8 cellular contexts compared by ENCODE assay signal in the genomic region with DNA sequence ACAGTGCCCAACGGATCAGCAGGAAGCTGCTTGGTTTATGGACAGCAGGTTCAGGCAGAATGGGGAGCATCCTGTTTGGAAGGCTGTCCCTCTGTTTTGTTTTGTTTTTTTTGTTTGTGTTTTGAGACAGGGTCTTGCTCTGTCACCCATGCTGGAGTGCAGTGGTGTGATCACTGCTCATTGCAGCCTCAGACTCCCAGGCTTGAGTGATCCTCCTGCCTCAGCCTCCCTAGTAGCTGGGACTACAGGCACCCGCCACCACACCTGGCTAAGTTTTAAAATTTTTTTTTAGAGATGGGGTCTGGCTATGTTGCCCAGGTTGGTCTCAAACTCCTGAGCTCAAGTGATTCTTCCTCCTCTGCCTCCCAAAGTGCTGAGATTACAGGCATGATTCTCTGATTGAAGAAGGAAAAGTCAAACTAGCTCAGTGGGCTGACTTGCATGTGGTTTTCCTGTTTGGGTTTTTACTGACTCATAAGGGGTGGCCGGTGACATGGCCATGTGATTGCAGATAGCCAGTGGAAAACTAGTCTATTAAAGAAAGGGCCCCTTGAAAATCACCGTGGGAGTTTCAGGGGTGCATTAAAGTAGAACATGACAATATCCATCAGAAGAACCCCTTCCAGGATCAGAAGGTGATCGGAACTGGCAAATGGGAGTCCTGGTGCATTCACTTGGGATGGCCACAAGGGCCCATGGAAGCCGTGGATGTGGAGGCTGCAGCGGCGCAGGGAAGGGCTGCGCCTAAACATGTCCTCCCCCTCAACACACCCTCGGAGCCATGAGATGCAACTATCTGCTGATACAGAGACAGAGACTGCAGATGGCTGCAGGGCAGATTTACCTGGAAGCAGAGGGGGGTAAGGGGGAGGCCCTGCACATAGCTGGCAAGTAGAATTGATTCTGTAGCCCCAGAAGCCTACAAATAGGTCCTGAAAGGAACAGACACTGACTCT. TPM values are rescaled to one million over a fixed set of nuclear protein-coding genes. Genes with fewer than 3 reads are reported as not detected.
DNase-seq lines count a peak whose midpoint lies in the region; ATAC-seq lines count a peak whose summit lies in the region.
"Had no signal": no experiment of that assay in that cellular context is flagged by ENCODE, and none has a peak within 500 bp of the region (broad histone marks: within the 10 kb centered on the region; RNA-seq: fewer than 3 reads in every experiment).

No MANE protein-coding gene starts in this region.

- no peak overlapping the region for H2BK5ac ChIP-seq in trophoblast cell (ENCODE audit: low read depth, low read length, poor library complexity)

- H2BK120ac ChIP-seq in trophoblast cell (ENCODE audit: insufficient read depth, low read length, poor library complexity): no peak overlapping the region

- H2BK12ac ChIP-seq in trophoblast cell (ENCODE audit: low read length): no peak overlapping the region

- no peaks in the 10 kb centered on the region for H3K36me3 ChIP-seq in trophoblast cell (ENCODE audit: control insufficient read depth in 1 of 2, insufficient read depth in 2 of 2, low read length in 2 of 2)

- no peak overlapping the region for H3K9ac ChIP-seq in trophoblast cell (ENCODE audit: low read length)

- peak overlapping the region; percentile 30 for H3K4me3 ChIP-seq in trophoblast cell (ENCODE audit: low read depth, low read length)

- H4K8ac ChIP-seq in trophoblast cell (ENCODE audit: low read depth, low read length): no peak overlapping the region

- H2AFZ ChIP-seq in trophoblast cell (ENCODE audit: insufficient read depth, low read length, poor library complexity): no peak overlapping the region

- ATAC-seq in GM18502 (IDR thresholded peaks at IDR 0.05; ENCODE audit: poor library complexity, unreplicated experiment) (peak; percentile 44), HG02981 (IDR thresholded peaks at IDR 0.05; ENCODE audit: unreplicated experiment) (peak; percentile 75), left colon (no peak)

- H3K4me2 ChIP-seq in trophoblast cell (ENCODE audit: low read length): no peak overlapping the region

- H3K27me3 ChIP-seq in trophoblast cell (ENCODE audit: insufficient read depth, low read length): no peaks in the 10 kb centered on the region

- intact Hi-C loops in left colon (cut with DNase I, micrococcal nuclease): no loop called here

- no peak overlapping the region for H3K23ac ChIP-seq in trophoblast cell (ENCODE audit: low read length)

- H3K4me1 ChIP-seq in trophoblast cell (ENCODE audit: control insufficient read depth in 1 of 2, insufficient read depth in 2 of 2, low read length in 2 of 2): no peaks in the 10 kb centered on the region

- H2AK5ac ChIP-seq in trophoblast cell (ENCODE audit: low read length): no peak overlapping the region

- no peaks in the 10 kb centered on the region for H3K79me2 ChIP-seq in trophoblast cell (ENCODE audit: control insufficient read depth, insufficient read depth, low read length, poor library complexity)

- H3K4ac ChIP-seq in trophoblast cell (ENCODE audit: low read depth, low read length): no peak overlapping the region

- H4K91ac ChIP-seq in trophoblast cell (ENCODE audit: low read depth, low read length): no peak overlapping the region

- peaks cover 2% of the 10 kb centered on the region for H3K9me3 ChIP-seq in trophoblast cell (ENCODE audit: insufficient read depth, low read depth, low read length)

- H3K79me1 ChIP-seq in trophoblast cell (ENCODE audit: low read length): no peaks in the 10 kb centered on the region

- no peak overlapping the region for H3K14ac ChIP-seq in trophoblast cell (ENCODE audit: low read length)

- H3K18ac ChIP-seq in trophoblast cell (ENCODE audit: low read length): no peak overlapping the region

- H3K27ac ChIP-seq in trophoblast cell (ENCODE audit: low read depth, low read length): no peak overlapping the region

- no peak overlapping the region for H4K12ac ChIP-seq in trophoblast cell (ENCODE audit: low read depth, low read length)

- DNase-seq in astrocyte of the hippocampus (ENCODE audit: low read depth, low spot score) (peak; percentile 20), trophoblast cell (no peak), GM19238 (ENCODE audit: insufficient read length, low spot score) (no peak), left colon (no peak), NCI-H2171 (lab: John Stamatoyannopoulos, UW) (no peak)
- DNase-seq: retina had no signal

- WGBS in trophoblast cell (ENCODE audit: extremely low coverage, insufficient coverage, insufficient read length): no CpG with 5 or more reads among the region's 10 CpGs

RNA-seq across cellular contexts. Expression of gene AQP12B, which starts 26.5 kb away (rescaled TPM):
- polyA plus RNA-seq in trophoblast cell (2013): not detected in 2 replicates
- total RNA-seq in left colon: 1 to 10 TPM in 1 of 2 donors, under 1 TPM in 1; 0.85 to 2.4 TPM

RNA-seq across cellular contexts. Expression of gene GPR35, which starts 30.9 kb away (rescaled TPM):
- 0.68 and 0.96 TPM in 2 replicates for polyA plus RNA-seq in trophoblast cell (2013)
- 10 to 100 TPM; 67.5 to 84.3 TPM for total RNA-seq in left colon

RNA-seq across cellular contexts. Expression of gene AQP12A, which starts 35.5 kb away (rescaled TPM):
- polyA plus RNA-seq in trophoblast cell (2013): not detected in 2 replicates
- 1 to 10 TPM in 1 of 2 donors, under 1 TPM in 1; 0.92 to 4.0 TPM for total RNA-seq in left colon
